In genomic region chr4:13524504-13525243, GRCh38 we compare ENCODE assay signal across 20 cellular contexts. TPM values are rescaled to one million over a fixed set of nuclear protein-coding genes. Genes with fewer than 3 reads are reported as not detected.
DNase-seq lines count a peak whose midpoint lies in the region; FAIRE-seq and TF ChIP-seq lines count a peak whose summit lies in the region.
"Had no signal": no experiment of that assay in that cellular context is flagged by ENCODE, and none has a peak within 500 bp of the region (broad histone marks: within the 10 kb centered on the region; RNA-seq: fewer than 3 reads in every experiment).

No MANE protein-coding gene starts in this region.

- peaks cover 15% of the 10 kb centered on the region for H3K9me3 Mint-ChIP-seq in activated CD4-positive, alpha-beta T cell treated with anti-CD3 and anti-CD28 coated beads, Interleukin-2, amount 10 ng/mL, durations not matched to agents 24 days and 14 days
- H3K9me3 Mint-ChIP-seq in astrocyte (ENCODE audit: unreplicated experiment) = peaks cover 6% of the 10 kb centered on the region
- H3K9me3 Mint-ChIP-seq: T-helper 1 cell treated with Interleukin-12 subunit alpha and Interleukin-12 subunit beta and Interleukin-4 antibody, amounts not matched to agents 30 μg/mL and 1 μg/mL, for 36 hours had no signal

- H3K9me3 ChIP-seq in astrocyte (ENCODE audit: insufficient read depth, low read depth, low read length) (peaks cover 12% of the 10 kb centered on the region), spleen (peaks cover 0 to 28% (median 15%) of the 10 kb centered on the region in 8 donors)

- H3K27ac ChIP-seq in astrocyte (ENCODE audit: low read depth, low read length) = no peak overlapping the region
- H3K27ac ChIP-seq in spleen = no peak overlapping the region
- H3K27ac ChIP-seq: A549, cardiac muscle cell, gastrocnemius medialis, neutrophil, upper lobe of left lung had no signal

- peak overlapping the region; percentile 2 for H3K4me3 ChIP-seq in astrocyte (ENCODE audit: insufficient read depth, low read depth, low read length)
- H3K4me3 ChIP-seq in spleen = peak overlapping the region in 1 of 8 donors; percentile 48
- H3K4me3 ChIP-seq: A549, cardiac muscle cell, upper lobe of left lung had no signal

- no peak overlapping the region for H3K4me3 Mint-ChIP-seq in activated CD4-positive, alpha-beta T cell treated with anti-CD3 and anti-CD28 coated beads, Interleukin-2, amount 10 ng/mL, durations not matched to agents 24 days and 14 days
- H3K4me3 Mint-ChIP-seq in astrocyte (ENCODE audit: unreplicated experiment) = no peak overlapping the region
- H3K4me3 Mint-ChIP-seq: activated naive CD4-positive, alpha-beta T cell treated with anti-CD3 and anti-CD28 coated beads, Interleukin-2, amount 10 ng/mL, durations not matched to agents 7 days and 5 days; stimulated activated memory B cell treated with anti-CD40 and anti-IgM and Interleukin-4, amounts not matched to agents 10 μg/mL and 1 μg/mL and 100 μg/mL, for 72 hours; T-helper 1 cell treated with Interleukin-12 subunit alpha and Interleukin-12 subunit beta and Interleukin-4 antibody, amounts not matched to agents 30 μg/mL and 1 μg/mL, for 36 hours had no signal

- no peaks in the 10 kb centered on the region for H3K36me3 Mint-ChIP-seq in activated CD4-positive, alpha-beta T cell treated with anti-CD3 and anti-CD28 coated beads, Interleukin-2, amount 10 ng/mL, durations not matched to agents 24 days and 14 days (ENCODE audit: low read depth)
- H3K36me3 Mint-ChIP-seq in astrocyte (ENCODE audit: low read depth, unreplicated experiment) = no peaks in the 10 kb centered on the region
- H3K36me3 Mint-ChIP-seq: stimulated activated memory B cell treated with anti-CD40 and anti-IgM and Interleukin-4, amounts not matched to agents 10 μg/mL and 1 μg/mL and 100 μg/mL, for 72 hours had no signal

- WGBS in spleen, 5 donors = 22 to 36% (median 27%) methylated on average over 31 to 36 of the region's 36 CpGs

- intact Hi-C loops in activated CD4-positive, alpha-beta T cell treated with anti-CD3 and anti-CD28 coated beads, Interleukin-2, amount 10 ng/mL, durations not matched to agents 24 days and 14 days (cut with micrococcal nuclease) = no loop called here
- intact Hi-C loops in spleen (cut with DNase I; ENCODE audit: low total_unique reads) = no loop called here

- no peak overlapping the region for H3K9ac ChIP-seq in astrocyte (ENCODE audit: low read length)

- TF ChIP-seq CTCF in astrocyte (IDR thresholded peaks at IDR 0.05; ENCODE audit: insufficient read depth, low read depth, low read length) (no peak), spleen (IDR thresholded peaks at IDR 0.05 in 8 of 11, conservative IDR thresholded peaks at IDR 0.05 in 3 of 11) (no peak)

- no peak for TF ChIP-seq POLR2A in spleen (IDR thresholded peaks at IDR 0.05)

- no peaks in the 10 kb centered on the region for H4K20me1 ChIP-seq in astrocyte (ENCODE audit: insufficient read depth, low read length)

- FAIRE-seq in astrocyte (lab: Jason Lieb, UNC) = no peak
- FAIRE-seq: A549, G401.6 had no signal

- peaks cover 89% of the 10 kb centered on the region for H3K27me3 ChIP-seq in astrocyte (ENCODE audit: insufficient read depth, low read length)
- peaks cover 9 to 97% (median 93%) of the 10 kb centered on the region in 7 donors for H3K27me3 ChIP-seq in spleen (replicated peaks in 1 of 7)

- peak overlapping the region; percentile 73 for H3K4me2 ChIP-seq in astrocyte (ENCODE audit: low read length)
- H3K4me2 ChIP-seq: A549 had no signal

- no peaks in the 10 kb centered on the region for H3K79me2 ChIP-seq in astrocyte (ENCODE audit: insufficient read depth, low read length)

- H3K36me3 ChIP-seq in astrocyte (ENCODE audit: insufficient read depth, low read length) (no peaks in the 10 kb centered on the region), spleen (no peaks in the 10 kb centered on the region)
- H3K36me3 ChIP-seq: cardiac muscle cell, gastrocnemius medialis, neutrophil, upper lobe of left lung had no signal

- peaks cover 7% of the 10 kb centered on the region for H3K4me1 Mint-ChIP-seq in activated CD4-positive, alpha-beta T cell treated with anti-CD3 and anti-CD28 coated beads, Interleukin-2, amount 10 ng/mL, durations not matched to agents 24 days and 14 days
- H3K4me1 Mint-ChIP-seq in astrocyte (ENCODE audit: low read depth, unreplicated experiment) = no peaks in the 10 kb centered on the region

- peaks cover 80% of the 10 kb centered on the region for H3K27me3 Mint-ChIP-seq in activated CD4-positive, alpha-beta T cell treated with anti-CD3 and anti-CD28 coated beads, Interleukin-2, amount 10 ng/mL, durations not matched to agents 24 days and 14 days
- peaks cover 9% of the 10 kb centered on the region for H3K27me3 Mint-ChIP-seq in astrocyte (ENCODE audit: low read depth, unreplicated experiment)

- DNase-seq in activated CD4-positive, alpha-beta T cell treated with anti-CD3 and anti-CD28 coated beads, Interleukin-2, amount 10 ng/mL, durations not matched to agents 24 days and 14 days = peak; percentile 52
- DNase-seq in activated CD4-positive, alpha-beta T cell treated with anti-CD3 and anti-CD28 coated beads, Interleukin-2, amount 50 U/mL, for 4 hours = no peak
- DNase-seq in astrocyte (ENCODE audit: low read depth) (peak; percentile 58), iris pigment epithelial cell (ENCODE audit: low read depth) (peak; percentile 54), spleen (peak; percentile 64), NCI-H82 (lab: John Stamatoyannopoulos, UW) (no peak), kidney glomerular epithelial cell (lab: John Stamatoyannopoulos, UW) (no peak), activated T-cell treated with anti-CD3 and anti-CD28 coated beads for 4 hours (no peak)
- DNase-seq: activated naive CD4-positive, alpha-beta T cell treated with anti-CD3 and anti-CD28 coated beads, Interleukin-2, amount 10 ng/mL, durations not matched to agents 7 days and 5 days; gastrocnemius medialis; NCI-H1417 treated with DMSO at 0.1 percent for 48 hours; NCI-H226; NK-92 treated with Interleukin-12 subunit alpha and Interleukin-12 subunit beta, amount 100 ng/mL, for 24 hours had no signal

- peak overlapping the region; percentile 64 for H2AFZ ChIP-seq in astrocyte (ENCODE audit: low read depth, low read length)

- no peak overlapping the region for H3K27ac Mint-ChIP-seq in activated CD4-positive, alpha-beta T cell treated with anti-CD3 and anti-CD28 coated beads, Interleukin-2, amount 10 ng/mL, durations not matched to agents 24 days and 14 days
- no peak overlapping the region for H3K27ac Mint-ChIP-seq in astrocyte (ENCODE audit: unreplicated experiment)
- H3K27ac Mint-ChIP-seq: stimulated activated memory B cell treated with anti-CD40 and anti-IgM and Interleukin-4, amounts not matched to agents 10 μg/mL and 1 μg/mL and 100 μg/mL, for 72 hours had no signal

- peaks cover 7% of the 10 kb centered on the region for H3K4me1 ChIP-seq in astrocyte (ENCODE audit: insufficient read depth, low read length)
- peaks cover 3 to 47% (median 34%) of the 10 kb centered on the region in 6 donors for H3K4me1 ChIP-seq in spleen
- H3K4me1 ChIP-seq: A549 had no signal

RNA-seq across cellular contexts. Expression of gene NKX3-2, which starts 19.6 kb away (rescaled TPM):
- not detected in 2 replicates for total RNA-seq in activated CD4-positive, alpha-beta T cell treated with anti-CD3 and anti-CD28 coated beads, Interleukin-2, amount 10 ng/mL, durations not matched to agents 24 days and 14 days
- 5.2 and 5.9 TPM in 2 replicates for total RNA-seq in astrocyte
- total RNA-seq in spleen = 1 to 10 TPM in 6 of 7 donors, under 1 TPM in 1; 0.57 to 3.1 (median 1.7) TPM
- 1 to 10 TPM in 1 of 3 donors, under 1 TPM in 2; 0.83 to 1.5 (median 0.83) TPM for polyA plus RNA-seq in spleen
- total RNA-seq: gastrocnemius medialis had no signal
- polyA plus RNA-seq: cardiac muscle cell had no signal

RNA-seq across cellular contexts. Expression of gene RAB28, which starts 40.5 kb away (rescaled TPM):
- total RNA-seq in activated CD4-positive, alpha-beta T cell treated with anti-CD3 and anti-CD28 coated beads, Interleukin-2, amount 10 ng/mL, durations not matched to agents 24 days and 14 days = 19.5 and 20.5 TPM in 2 replicates
- total RNA-seq in astrocyte (11.9 and 13.8 TPM in 2 replicates), spleen (10 to 100 TPM; 15.0 to 23.4 (median 19.9) TPM)
- polyA plus RNA-seq in spleen = 10 to 100 TPM in 2 of 3 donors, 1 to 10 TPM in 1; 9.9 to 18.9 (median 12.7) TPM

Comparison
In these comparisons a context has a peak if more than half of its experiments do, and no peak if none do; other contexts are left out.
1. DNase-seq: peak in activated CD4-positive, alpha-beta T cell treated with anti-CD3 and anti-CD28 coated beads, Interleukin-2, amount 10 ng/mL, durations not matched to agents 24 days and 14 days (single experiment), astrocyte (single experiment), iris pigment epithelial cell (single experiment) and spleen (single experiment); none in activated CD4-positive, alpha-beta T cell treated with anti-CD3 and anti-CD28 coated beads, Interleukin-2, amount 50 U/mL, for 4 hours (0 of 2), NCI-H82 (single experiment), kidney glomerular epithelial cell (single experiment) and activated T-cell treated with anti-CD3 and anti-CD28 coated beads for 4 hours (single experiment).